Comparison of ENCODE assay signal across 1 cellular context in the genomic region with DNA sequence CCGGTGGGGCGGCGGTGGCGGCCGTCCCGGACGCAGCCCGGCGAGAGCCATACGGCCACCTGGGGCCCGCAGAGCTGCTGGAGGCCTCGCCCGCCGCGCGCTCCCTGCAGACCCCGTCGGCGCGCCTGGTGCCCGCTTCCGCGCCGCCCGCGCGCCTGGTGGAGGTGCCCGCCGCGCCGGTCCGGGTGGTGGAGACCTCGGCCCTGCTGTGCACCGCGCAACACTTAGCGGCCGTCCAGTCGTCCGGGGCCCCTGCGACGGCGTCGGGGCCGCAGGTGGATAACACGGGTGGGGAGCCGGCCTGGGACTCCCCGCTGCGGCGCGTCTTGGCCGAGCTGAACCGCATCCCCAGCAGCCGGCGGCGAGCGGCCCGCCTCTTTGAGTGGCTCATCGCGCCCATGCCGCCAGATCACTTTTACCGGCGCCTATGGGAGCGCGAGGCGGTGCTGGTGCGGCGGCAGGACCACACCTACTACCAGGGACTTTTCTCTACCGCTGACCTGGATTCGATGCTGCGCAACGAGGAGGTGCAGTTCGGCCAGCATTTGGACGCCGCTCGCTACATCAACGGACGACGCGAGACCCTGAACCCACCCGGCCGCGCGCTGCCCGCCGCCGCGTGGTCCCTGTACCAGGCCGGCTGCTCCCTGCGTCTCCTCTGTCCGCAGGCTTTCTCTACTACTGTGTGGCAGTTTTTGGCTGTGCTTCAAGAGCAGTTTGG.
TF ChIP-seq lines count a peak whose summit lies in the region.

No MANE protein-coding gene starts in this region.

TF ChIP-seq in HepG2, 621 proteins besides CTCF, POLR2A, EP300 and RAD21 (continued from another document and continues in another):
- TF ChIP-seq, protein P1, sequence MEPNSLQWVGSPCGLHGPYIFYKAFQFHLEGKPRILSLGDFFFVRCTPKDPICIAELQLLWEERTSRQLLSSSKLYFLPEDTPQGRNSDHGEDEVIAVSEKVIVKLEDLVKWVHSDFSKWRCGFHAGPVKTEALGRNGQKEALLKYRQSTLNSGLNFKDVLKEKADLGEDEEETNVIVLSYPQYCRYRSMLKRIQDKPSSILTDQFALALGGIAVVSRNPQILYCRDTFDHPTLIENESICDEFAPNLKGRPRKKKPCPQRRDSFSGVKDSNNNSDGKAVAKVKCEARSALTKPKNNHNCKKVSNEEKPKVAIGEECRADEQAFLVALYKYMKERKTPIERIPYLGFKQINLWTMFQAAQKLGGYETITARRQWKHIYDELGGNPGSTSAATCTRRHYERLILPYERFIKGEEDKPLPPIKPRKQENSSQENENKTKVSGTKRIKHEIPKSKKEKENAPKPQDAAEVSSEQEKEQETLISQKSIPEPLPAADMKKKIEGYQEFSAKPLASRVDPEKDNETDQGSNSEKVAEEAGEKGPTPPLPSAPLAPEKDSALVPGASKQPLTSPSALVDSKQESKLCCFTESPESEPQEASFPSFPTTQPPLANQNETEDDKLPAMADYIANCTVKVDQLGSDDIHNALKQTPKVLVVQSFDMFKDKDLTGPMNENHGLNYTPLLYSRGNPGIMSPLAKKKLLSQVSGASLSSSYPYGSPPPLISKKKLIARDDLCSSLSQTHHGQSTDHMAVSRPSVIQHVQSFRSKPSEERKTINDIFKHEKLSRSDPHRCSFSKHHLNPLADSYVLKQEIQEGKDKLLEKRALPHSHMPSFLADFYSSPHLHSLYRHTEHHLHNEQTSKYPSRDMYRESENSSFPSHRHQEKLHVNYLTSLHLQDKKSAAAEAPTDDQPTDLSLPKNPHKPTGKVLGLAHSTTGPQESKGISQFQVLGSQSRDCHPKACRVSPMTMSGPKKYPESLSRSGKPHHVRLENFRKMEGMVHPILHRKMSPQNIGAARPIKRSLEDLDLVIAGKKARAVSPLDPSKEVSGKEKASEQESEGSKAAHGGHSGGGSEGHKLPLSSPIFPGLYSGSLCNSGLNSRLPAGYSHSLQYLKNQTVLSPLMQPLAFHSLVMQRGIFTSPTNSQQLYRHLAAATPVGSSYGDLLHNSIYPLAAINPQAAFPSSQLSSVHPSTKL (CRISPR knock-in tag; IDR thresholded peaks at IDR 0.05), result peak; percentile 33; the same call in 1 of the 2 replicates
- peak; percentile 63 for TF ChIP-seq NR1H2 (CRISPR knock-in tag; IDR thresholded peaks at IDR 0.05; ENCODE audit: borderline replicate concordance, low read depth)
- TF ChIP-seq ZNF282 (IDR thresholded peaks at IDR 0.05; ENCODE audit: partially characterized antibody), result no peak
- TF ChIP-seq, protein P2, sequence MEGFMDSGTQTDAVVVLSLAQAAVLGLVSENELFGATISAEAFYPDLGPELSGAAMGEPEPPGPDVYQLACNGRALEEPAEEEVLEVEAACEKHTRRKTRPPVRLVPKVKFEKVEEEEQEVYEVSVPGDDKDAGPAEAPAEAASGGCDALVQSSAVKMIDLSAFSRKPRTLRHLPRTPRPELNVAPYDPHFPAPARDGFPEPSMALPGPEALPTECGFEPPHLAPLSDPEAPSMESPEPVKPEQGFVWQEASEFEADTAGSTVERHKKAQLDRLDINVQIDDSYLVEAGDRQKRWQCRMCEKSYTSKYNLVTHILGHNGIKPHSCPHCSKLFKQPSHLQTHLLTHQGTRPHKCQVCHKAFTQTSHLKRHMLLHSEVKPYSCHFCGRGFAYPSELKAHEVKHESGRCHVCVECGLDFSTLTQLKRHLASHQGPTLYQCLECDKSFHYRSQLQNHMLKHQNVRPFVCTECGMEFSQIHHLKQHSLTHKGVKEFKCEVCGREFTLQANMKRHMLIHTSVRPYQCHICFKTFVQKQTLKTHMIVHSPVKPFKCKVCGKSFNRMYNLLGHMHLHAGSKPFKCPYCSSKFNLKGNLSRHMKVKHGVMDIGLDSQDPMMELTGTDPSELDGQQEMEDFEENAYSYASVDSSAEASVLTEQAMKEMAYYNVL (CRISPR knock-in tag; IDR thresholded peaks at IDR 0.05; ENCODE audit: borderline replicate concordance), result 0 out of 2 replicates have a peak, but pooled peaks have one; percentile 6
- no peak for TF ChIP-seq SRY (CRISPR knock-in tag; IDR thresholded peaks at IDR 0.05)
- 0 out of 2 replicates have a peak, but pooled peaks have one; percentile 3 for TF ChIP-seq ZNF446 (CRISPR knock-in tag; IDR thresholded peaks at IDR 0.05)
- TF ChIP-seq SMARCC2 (IDR thresholded peaks at IDR 0.05), result no peak
- TF ChIP-seq, protein P3, sequence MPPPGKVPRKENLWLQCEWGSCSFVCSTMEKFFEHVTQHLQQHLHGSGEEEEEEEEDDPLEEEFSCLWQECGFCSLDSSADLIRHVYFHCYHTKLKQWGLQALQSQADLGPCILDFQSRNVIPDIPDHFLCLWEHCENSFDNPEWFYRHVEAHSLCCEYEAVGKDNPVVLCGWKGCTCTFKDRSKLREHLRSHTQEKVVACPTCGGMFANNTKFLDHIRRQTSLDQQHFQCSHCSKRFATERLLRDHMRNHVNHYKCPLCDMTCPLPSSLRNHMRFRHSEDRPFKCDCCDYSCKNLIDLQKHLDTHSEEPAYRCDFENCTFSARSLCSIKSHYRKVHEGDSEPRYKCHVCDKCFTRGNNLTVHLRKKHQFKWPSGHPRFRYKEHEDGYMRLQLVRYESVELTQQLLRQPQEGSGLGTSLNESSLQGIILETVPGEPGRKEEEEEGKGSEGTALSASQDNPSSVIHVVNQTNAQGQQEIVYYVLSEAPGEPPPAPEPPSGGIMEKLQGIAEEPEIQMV (CRISPR knock-in tag; IDR thresholded peaks at IDR 0.05; ENCODE audit: low read depth), result peak; percentile 14; the same call in 1 of the 2 replicates
- no peak for TF ChIP-seq ZFP62 (CRISPR knock-in tag; IDR thresholded peaks at IDR 0.05)
- peak; percentile 33 for TF ChIP-seq SAP130 (CRISPR knock-in tag; IDR thresholded peaks at IDR 0.05; ENCODE audit: low read depth)
- TF ChIP-seq, protein P4, sequence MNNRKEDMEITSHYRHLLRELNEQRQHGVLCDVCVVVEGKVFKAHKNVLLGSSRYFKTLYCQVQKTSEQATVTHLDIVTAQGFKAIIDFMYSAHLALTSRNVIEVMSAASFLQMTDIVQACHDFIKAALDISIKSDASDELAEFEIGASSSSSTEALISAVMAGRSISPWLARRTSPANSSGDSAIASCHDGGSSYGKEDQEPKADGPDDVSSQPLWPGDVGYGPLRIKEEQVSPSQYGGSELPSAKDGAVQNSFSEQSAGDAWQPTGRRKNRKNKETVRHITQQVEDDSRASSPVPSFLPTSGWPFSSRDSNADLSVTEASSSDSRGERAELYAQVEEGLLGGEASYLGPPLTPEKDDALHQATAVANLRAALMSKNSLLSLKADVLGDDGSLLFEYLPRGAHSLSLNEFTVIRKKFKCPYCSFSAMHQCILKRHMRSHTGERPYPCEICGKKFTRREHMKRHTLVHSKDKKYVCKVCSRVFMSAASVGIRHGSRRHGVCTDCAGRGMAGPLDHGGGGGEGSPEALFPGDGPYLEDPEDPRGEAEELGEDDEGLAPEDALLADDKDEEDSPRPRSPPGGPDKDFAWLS (CRISPR knock-in tag; IDR thresholded peaks at IDR 0.05; ENCODE audit: borderline replicate concordance), result 0 out of 2 replicates have a peak, but pooled peaks have one; percentile 4
- TF ChIP-seq, protein P5, sequence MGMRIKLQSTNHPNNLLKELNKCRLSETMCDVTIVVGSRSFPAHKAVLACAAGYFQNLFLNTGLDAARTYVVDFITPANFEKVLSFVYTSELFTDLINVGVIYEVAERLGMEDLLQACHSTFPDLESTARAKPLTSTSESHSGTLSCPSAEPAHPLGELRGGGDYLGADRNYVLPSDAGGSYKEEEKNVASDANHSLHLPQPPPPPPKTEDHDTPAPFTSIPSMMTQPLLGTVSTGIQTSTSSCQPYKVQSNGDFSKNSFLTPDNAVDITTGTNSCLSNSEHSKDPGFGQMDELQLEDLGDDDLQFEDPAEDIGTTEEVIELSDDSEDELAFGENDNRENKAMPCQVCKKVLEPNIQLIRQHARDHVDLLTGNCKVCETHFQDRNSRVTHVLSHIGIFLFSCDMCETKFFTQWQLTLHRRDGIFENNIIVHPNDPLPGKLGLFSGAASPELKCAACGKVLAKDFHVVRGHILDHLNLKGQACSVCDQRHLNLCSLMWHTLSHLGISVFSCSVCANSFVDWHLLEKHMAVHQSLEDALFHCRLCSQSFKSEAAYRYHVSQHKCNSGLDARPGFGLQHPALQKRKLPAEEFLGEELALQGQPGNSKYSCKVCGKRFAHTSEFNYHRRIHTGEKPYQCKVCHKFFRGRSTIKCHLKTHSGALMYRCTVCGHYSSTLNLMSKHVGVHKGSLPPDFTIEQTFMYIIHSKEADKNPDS (CRISPR knock-in tag; IDR thresholded peaks at IDR 0.05), result no peak
- TF ChIP-seq, protein P6, sequence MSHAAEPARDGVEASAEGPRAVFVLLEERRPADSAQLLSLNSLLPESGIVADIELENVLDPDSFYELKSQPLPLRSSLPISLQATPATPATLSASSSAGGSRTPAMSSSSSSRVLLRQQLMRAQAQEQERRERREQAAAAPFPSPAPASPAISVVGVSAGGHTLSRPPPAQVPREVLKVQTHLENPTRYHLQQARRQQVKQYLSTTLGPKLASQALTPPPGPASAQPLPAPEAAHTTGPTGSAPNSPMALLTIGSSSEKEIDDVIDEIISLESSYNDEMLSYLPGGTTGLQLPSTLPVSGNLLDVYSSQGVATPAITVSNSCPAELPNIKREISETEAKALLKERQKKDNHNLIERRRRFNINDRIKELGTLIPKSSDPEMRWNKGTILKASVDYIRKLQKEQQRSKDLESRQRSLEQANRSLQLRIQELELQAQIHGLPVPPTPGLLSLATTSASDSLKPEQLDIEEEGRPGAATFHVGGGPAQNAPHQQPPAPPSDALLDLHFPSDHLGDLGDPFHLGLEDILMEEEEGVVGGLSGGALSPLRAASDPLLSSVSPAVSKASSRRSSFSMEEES (CRISPR knock-in tag; IDR thresholded peaks at IDR 0.05), result 0 out of 2 replicates have a peak, but pooled peaks have one; percentile 45
- TF ChIP-seq, protein P7, sequence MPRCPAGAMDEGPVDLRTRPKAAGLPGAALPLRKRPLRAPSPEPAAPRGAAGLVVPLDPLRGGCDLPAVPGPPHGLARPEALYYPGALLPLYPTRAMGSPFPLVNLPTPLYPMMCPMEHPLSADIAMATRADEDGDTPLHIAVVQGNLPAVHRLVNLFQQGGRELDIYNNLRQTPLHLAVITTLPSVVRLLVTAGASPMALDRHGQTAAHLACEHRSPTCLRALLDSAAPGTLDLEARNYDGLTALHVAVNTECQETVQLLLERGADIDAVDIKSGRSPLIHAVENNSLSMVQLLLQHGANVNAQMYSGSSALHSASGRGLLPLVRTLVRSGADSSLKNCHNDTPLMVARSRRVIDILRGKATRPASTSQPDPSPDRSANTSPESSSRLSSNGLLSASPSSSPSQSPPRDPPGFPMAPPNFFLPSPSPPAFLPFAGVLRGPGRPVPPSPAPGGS (CRISPR knock-in tag; IDR thresholded peaks at IDR 0.05), result 0 out of 2 replicates have a peak, but pooled peaks have one; percentile 12
- peak; percentile 24; the same call in 1 of the 2 replicates for TF ChIP-seq ZSCAN21 (CRISPR knock-in tag; IDR thresholded peaks at IDR 0.05; ENCODE audit: borderline replicate concordance)
- 0 out of 2 replicates have a peak, but pooled peaks have one; percentile 23 for TF ChIP-seq NCOA1 (CRISPR knock-in tag; IDR thresholded peaks at IDR 0.05)
- TF ChIP-seq TEAD2 (CRISPR knock-in tag; IDR thresholded peaks at IDR 0.05), result no peak
- no peak; the same call in 1 of the 2 replicates for TF ChIP-seq JUN (CRISPR knock-in tag; IDR thresholded peaks at IDR 0.05)
- TF ChIP-seq ZMAT3 (CRISPR knock-in tag; conservative IDR thresholded peaks at IDR 0.05), result 0 out of 2 replicates have a peak, but pooled peaks have one; percentile 49
- no peak for TF ChIP-seq ZNF263 (CRISPR knock-in tag; IDR thresholded peaks at IDR 0.05)
- no peak for TF ChIP-seq ZNF713 (CRISPR knock-in tag; IDR thresholded peaks at IDR 0.05)
- no peak for TF ChIP-seq RFX5 (IDR thresholded peaks at IDR 0.05; ENCODE audit: low read depth, low read length)
- TF ChIP-seq ZMYM3 (CRISPR knock-in tag; IDR thresholded peaks at IDR 0.05), result no peak
- TF ChIP-seq SKI (IDR thresholded peaks at IDR 0.05; ENCODE audit: partially characterized antibody), result peak; percentile 9
- TF ChIP-seq, protein P8, sequence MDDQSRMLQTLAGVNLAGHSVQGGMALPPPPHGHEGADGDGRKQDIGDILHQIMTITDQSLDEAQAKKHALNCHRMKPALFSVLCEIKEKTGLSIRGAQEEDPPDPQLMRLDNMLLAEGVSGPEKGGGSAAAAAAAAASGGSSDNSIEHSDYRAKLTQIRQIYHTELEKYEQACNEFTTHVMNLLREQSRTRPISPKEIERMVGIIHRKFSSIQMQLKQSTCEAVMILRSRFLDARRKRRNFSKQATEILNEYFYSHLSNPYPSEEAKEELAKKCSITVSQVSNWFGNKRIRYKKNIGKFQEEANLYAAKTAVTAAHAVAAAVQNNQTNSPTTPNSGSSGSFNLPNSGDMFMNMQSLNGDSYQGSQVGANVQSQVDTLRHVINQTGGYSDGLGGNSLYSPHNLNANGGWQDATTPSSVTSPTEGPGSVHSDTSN (CRISPR knock-in tag; IDR thresholded peaks at IDR 0.05; ENCODE audit: borderline replicate concordance), result no peak
- TF ChIP-seq ZNF34 (CRISPR knock-in tag; IDR thresholded peaks at IDR 0.05; ENCODE audit: borderline replicate concordance), result no peak
- TF ChIP-seq, protein P9, sequence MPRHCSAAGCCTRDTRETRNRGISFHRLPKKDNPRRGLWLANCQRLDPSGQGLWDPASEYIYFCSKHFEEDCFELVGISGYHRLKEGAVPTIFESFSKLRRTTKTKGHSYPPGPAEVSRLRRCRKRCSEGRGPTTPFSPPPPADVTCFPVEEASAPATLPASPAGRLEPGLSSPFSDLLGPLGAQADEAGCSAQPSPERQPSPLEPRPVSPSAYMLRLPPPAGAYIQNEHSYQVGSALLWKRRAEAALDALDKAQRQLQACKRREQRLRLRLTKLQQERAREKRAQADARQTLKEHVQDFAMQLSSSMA (CRISPR knock-in tag; IDR thresholded peaks at IDR 0.05), result 0 out of 2 replicates have a peak, but pooled peaks have one; percentile 32
- TF ChIP-seq, protein P10, sequence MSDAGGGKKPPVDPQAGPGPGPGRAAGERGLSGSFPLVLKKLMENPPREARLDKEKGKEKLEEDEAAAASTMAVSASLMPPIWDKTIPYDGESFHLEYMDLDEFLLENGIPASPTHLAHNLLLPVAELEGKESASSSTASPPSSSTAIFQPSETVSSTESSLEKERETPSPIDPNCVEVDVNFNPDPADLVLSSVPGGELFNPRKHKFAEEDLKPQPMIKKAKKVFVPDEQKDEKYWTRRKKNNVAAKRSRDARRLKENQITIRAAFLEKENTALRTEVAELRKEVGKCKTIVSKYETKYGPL (CRISPR knock-in tag; IDR thresholded peaks at IDR 0.05), result no peak
- TF ChIP-seq HNRNPK (IDR thresholded peaks at IDR 0.05; ENCODE audit: low read depth, low read length, poor library complexity, severe bottlenecking), result peak; percentile 7
- peak; percentile 24; the same call in 1 of the 2 replicates for TF ChIP-seq ZNF564 (CRISPR knock-in tag; IDR thresholded peaks at IDR 0.05)
- TF ChIP-seq ZNF230 (CRISPR knock-in tag; IDR thresholded peaks at IDR 0.05), result 0 out of 2 replicates have a peak, but pooled peaks have one; percentile 1
- TF ChIP-seq EEA1 (CRISPR knock-in tag; IDR thresholded peaks at IDR 0.05; ENCODE audit: borderline replicate concordance), result no peak
- no peak for TF ChIP-seq ZNF460 (CRISPR knock-in tag; IDR thresholded peaks at IDR 0.05; ENCODE audit: borderline replicate concordance)
- 0 out of 2 replicates have a peak, but pooled peaks have one; percentile 51 for TF ChIP-seq ZNF501 (CRISPR knock-in tag; IDR thresholded peaks at IDR 0.05)
- no peak for TF ChIP-seq MED8 (CRISPR knock-in tag; IDR thresholded peaks at IDR 0.05; ENCODE audit: insufficient replicate concordance)
- TF ChIP-seq, protein P11, sequence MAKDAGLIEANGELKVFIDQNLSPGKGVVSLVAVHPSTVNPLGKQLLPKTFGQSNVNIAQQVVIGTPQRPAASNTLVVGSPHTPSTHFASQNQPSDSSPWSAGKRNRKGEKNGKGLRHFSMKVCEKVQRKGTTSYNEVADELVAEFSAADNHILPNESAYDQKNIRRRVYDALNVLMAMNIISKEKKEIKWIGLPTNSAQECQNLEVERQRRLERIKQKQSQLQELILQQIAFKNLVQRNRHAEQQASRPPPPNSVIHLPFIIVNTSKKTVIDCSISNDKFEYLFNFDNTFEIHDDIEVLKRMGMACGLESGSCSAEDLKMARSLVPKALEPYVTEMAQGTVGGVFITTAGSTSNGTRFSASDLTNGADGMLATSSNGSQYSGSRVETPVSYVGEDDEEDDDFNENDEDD (CRISPR knock-in tag; IDR thresholded peaks at IDR 0.05; ENCODE audit: borderline replicate concordance), result 0 out of 2 replicates have a peak, but pooled peaks have one; percentile 48
